Comparison of ENCODE assay signal across 8 cellular contexts in the genomic region with DNA sequence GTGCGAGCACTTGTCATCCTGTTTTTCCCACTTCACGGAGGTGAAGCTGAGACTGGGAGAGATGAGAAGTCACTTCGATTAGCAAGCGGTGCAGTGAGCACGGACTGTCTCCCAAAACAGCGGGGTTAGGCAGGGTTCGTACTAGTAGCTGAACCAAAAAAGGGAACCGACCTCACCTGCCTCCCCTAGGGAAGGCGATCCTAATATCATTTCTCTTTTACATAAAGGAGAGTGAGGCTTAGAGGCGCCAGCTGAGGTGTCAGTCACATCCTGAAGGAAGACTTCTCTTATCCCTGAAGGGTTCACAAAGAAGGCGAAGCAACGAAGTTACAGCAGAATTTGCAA. TPM values are rescaled to one million over a fixed set of nuclear protein-coding genes. Genes with fewer than 3 reads are reported as not detected.
DNase-seq lines count a peak whose midpoint lies in the region; ATAC-seq, FAIRE-seq and TF ChIP-seq lines count a peak whose summit lies in the region.

No MANE protein-coding gene starts in this region.

- peaks cover 28% of the 10 kb centered on the region for H3K36me3 ChIP-seq in RWPE2 (ENCODE audit: low read depth)
- H3K36me3 ChIP-seq in gastroesophageal sphincter = peaks cover 0 to 25% of the 10 kb centered on the region in 2 donors

- peaks cover 7% of the 10 kb centered on the region for H3K4me1 ChIP-seq in RWPE2 (ENCODE audit: insufficient read depth, poor library complexity, severe bottlenecking)
- peaks cover 0 to 58% (median 16%) of the 10 kb centered on the region in 3 donors for H3K4me1 ChIP-seq in gastroesophageal sphincter

- H3K27ac Mint-ChIP-seq in stimulated activated effector memory CD8-positive, alpha-beta T cell treated with anti-CD3 and anti-CD28 coated beads, Interleukin-12 subunit alpha, Interleukin-12 subunit beta, amount 100 ng/mL, for 72 hours = peak overlapping the region; percentile 95

- no peak for FAIRE-seq in RCC 7860 (lab: Jason Lieb, UNC)

- peaks cover 41% of the 10 kb centered on the region for H3K4me1 Mint-ChIP-seq in stimulated activated effector memory CD8-positive, alpha-beta T cell treated with anti-CD3 and anti-CD28 coated beads, Interleukin-12 subunit alpha, Interleukin-12 subunit beta, amount 100 ng/mL, for 72 hours

- H3K36me3 Mint-ChIP-seq in stimulated activated effector memory CD8-positive, alpha-beta T cell treated with anti-CD3 and anti-CD28 coated beads, Interleukin-12 subunit alpha, Interleukin-12 subunit beta, amount 100 ng/mL, for 72 hours = peaks cover 48% of the 10 kb centered on the region

- peak overlapping the region; percentile 90 for H3K4me3 Mint-ChIP-seq in stimulated activated effector memory CD8-positive, alpha-beta T cell treated with anti-CD3 and anti-CD28 coated beads, Interleukin-12 subunit alpha, Interleukin-12 subunit beta, amount 100 ng/mL, for 72 hours

- ATAC-seq in GM21786 (IDR thresholded peaks at IDR 0.05; ENCODE audit: unreplicated experiment) = peak; percentile 8
- ATAC-seq in RWPE2 (ENCODE audit: low read depth) = no peak
- ATAC-seq in gastroesophageal sphincter = no peak
- ATAC-seq in stimulated activated effector memory CD8-positive, alpha-beta T cell treated with anti-CD3 and anti-CD28 coated beads, Interleukin-12 subunit alpha, Interleukin-12 subunit beta, amount 100 ng/mL, for 72 hours = no peak

- TF ChIP-seq POLR2A in gastroesophageal sphincter (IDR thresholded peaks at IDR 0.05) = no peak

- 80% methylated on average over 4 of the region's 12 CpGs; no CpG with 5 or more reads in 1 of the 2 donors for WGBS in gastroesophageal sphincter (ENCODE audit: low coverage in 1 of 2), 2 donors

- H3K9me3 ChIP-seq in RWPE2 (ENCODE audit: severe bottlenecking) = no peaks in the 10 kb centered on the region
- no peaks in the 10 kb centered on the region for H3K9me3 ChIP-seq in gastroesophageal sphincter

- TF ChIP-seq CTCF in C4-2B (conservative IDR thresholded peaks at IDR 0.05) (no peak), RWPE2 (IDR thresholded peaks at IDR 0.05; ENCODE audit: poor library complexity, severe bottlenecking) (no peak), gastroesophageal sphincter (IDR thresholded peaks at IDR 0.05) (no peak)

- DNase-seq in RWPE2 (ENCODE audit: low spot score) (no peak), NCI-H774 (lab: John Stamatoyannopoulos, UW) (no peak), RCC 7860 (ENCODE audit: low spot score) (no peak), amygdala (lab: John Stamatoyannopoulos, UW) (no peak)
- DNase-seq in stimulated activated effector memory CD8-positive, alpha-beta T cell treated with anti-CD3 and anti-CD28 coated beads, Interleukin-12 subunit alpha, Interleukin-12 subunit beta, amount 100 ng/mL, for 72 hours (ENCODE audit: low spot score in 2 of 2) = no peak

- peak overlapping the region; percentile 63 for H3K4me3 ChIP-seq in RWPE2 (ENCODE audit: severe bottlenecking)
- H3K4me3 ChIP-seq in gastroesophageal sphincter = peak overlapping the region; percentile 78 to 94

- TF ChIP-seq EP300 in gastroesophageal sphincter (IDR thresholded peaks at IDR 0.05) = no peak

- H3K27ac ChIP-seq in C4-2B = peak overlapping the region; percentile 82
- no peak overlapping the region for H3K27ac ChIP-seq in RWPE2 (ENCODE audit: poor library complexity, severe bottlenecking)
- H3K27ac ChIP-seq in gastroesophageal sphincter = peak overlapping the region in 3 of 4 donors; percentile 82 to 83 (median 82)

- H3K27me3 ChIP-seq in RWPE2 (ENCODE audit: insufficient read depth, poor library complexity, severe bottlenecking) (no peaks in the 10 kb centered on the region), gastroesophageal sphincter (no peaks in the 10 kb centered on the region)

- no peaks in the 10 kb centered on the region for H3K9me3 Mint-ChIP-seq in stimulated activated effector memory CD8-positive, alpha-beta T cell treated with anti-CD3 and anti-CD28 coated beads, Interleukin-12 subunit alpha, Interleukin-12 subunit beta, amount 100 ng/mL, for 72 hours

RNA-seq across cellular contexts. Expression of a gene that starts 0.5 kb away (rescaled TPM):
- 100 to 1,000 TPM; 130 to 157 (median 140) TPM for total RNA-seq in gastroesophageal sphincter

RNA-seq across cellular contexts. Expression of a gene that starts 3.2 kb away (rescaled TPM):
- 10 to 100 TPM in 3 of 4 donors, 1 to 10 TPM in 1; 4.4 to 23.3 (median 10.8) TPM for total RNA-seq in gastroesophageal sphincter

RNA-seq across cellular contexts. Expression of a gene that starts 26.3 kb away (rescaled TPM):
- total RNA-seq in gastroesophageal sphincter = 10 to 100 TPM in 3 of 4 donors, 1 to 10 TPM in 1; 9.1 to 22.3 (median 14.3) TPM

RNA-seq across cellular contexts. Expression of a gene that starts 26.5 kb away (rescaled TPM):
- total RNA-seq in gastroesophageal sphincter = 100 to 1,000 TPM in 3 of 4 donors, 10 to 100 TPM in 1; 87.1 to 190 (median 157) TPM

RNA-seq across cellular contexts. Expression of a gene that starts 54.3 kb away (rescaled TPM):
- total RNA-seq in gastroesophageal sphincter = 100 to 1,000 TPM; 222 to 285 (median 240) TPM
